ENCODE assay signal across 28 cellular contexts in the genomic region with DNA sequence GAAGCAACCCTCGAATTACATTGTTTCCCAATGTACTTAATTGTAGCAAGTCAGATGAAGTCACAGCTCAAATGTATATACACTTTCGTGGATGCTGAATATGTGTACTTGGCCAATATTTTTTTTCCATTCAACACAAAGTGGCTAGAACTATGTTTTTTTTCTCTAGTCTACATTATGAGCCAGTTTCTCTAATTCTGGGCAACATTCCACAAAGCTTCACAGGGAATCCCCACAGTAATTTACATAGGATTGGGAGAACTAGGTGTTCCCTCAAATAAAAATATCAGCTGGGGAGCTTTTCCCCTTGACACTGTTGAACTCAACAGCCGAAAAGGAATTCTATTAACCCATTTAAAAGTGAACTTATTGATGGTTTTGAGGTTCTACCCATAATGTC.
"Had no signal": no experiment of that assay in that cellular context is flagged by ENCODE, and none has a peak within 500 bp of the region (broad histone marks: within the 10 kb centered on the region; RNA-seq: fewer than 3 reads in every experiment).

No MANE protein-coding gene starts in this region.

- H3K27ac ChIP-seq: neural progenitor cell, ovary, parathyroid adenoma, psoas muscle, right lobe of liver, sigmoid colon, thoracic aorta, thyroid gland, transverse colon, upper lobe of right lung, uterus had no signal

- H3K36me3 Mint-ChIP-seq: natural killer cell; neural progenitor cell; stimulated activated effector memory CD8-positive, alpha-beta T cell treated with anti-CD3 and anti-CD28 coated beads, Interleukin-12 subunit alpha, Interleukin-12 subunit beta, amount 100 ng/mL, for 72 hours; stimulated activated naive B cell treated with anti-CD40 and anti-IgM and Interleukin-4, amounts not matched to agents 10 μg/mL and 1 μg/mL and 100 μg/mL, for 72 hours; type B pancreatic cell had no signal

- H3K4me1 ChIP-seq: parathyroid adenoma, psoas muscle, right lobe of liver, sigmoid colon, thyroid gland, uterus had no signal

- ATAC-seq: natural killer cell; psoas muscle; right cardiac atrium; stimulated activated effector memory CD8-positive, alpha-beta T cell treated with anti-CD3 and anti-CD28 coated beads, Interleukin-12 subunit alpha, Interleukin-12 subunit beta, amount 100 ng/mL, for 72 hours; stimulated activated naive B cell treated with anti-CD40 and anti-IgM and Interleukin-4, amounts not matched to agents 10 μg/mL and 1 μg/mL and 100 μg/mL, for 72 hours; upper lobe of right lung had no signal

- H3K27me3 ChIP-seq: neural progenitor cell, ovary, right lobe of liver, sigmoid colon, stomach, thyroid gland, transverse colon, upper lobe of right lung, uterus had no signal

- H3K4me3 Mint-ChIP-seq: natural killer cell; nephron; neural progenitor cell; stimulated activated effector memory CD8-positive, alpha-beta T cell treated with anti-CD3 and anti-CD28 coated beads, Interleukin-12 subunit alpha, Interleukin-12 subunit beta, amount 100 ng/mL, for 72 hours; stimulated activated naive B cell treated with anti-CD40 and anti-IgM and Interleukin-4, amounts not matched to agents 10 μg/mL and 1 μg/mL and 100 μg/mL, for 72 hours; stimulated activated naive CD8-positive, alpha-beta T cell treated with anti-CD3 and anti-CD28 coated beads, Interleukin-15, Interleukin-2, amounts not matched to agents 100 ng/mL and 50 ng/mL, for 24 hours; type B pancreatic cell had no signal

- H3K4me3 ChIP-seq: neural progenitor cell, ovary, psoas muscle, right lobe of liver, sigmoid colon, stomach, thoracic aorta, thyroid gland, transverse colon, upper lobe of right lung, uterus had no signal

- H3K9me3 ChIP-seq: ovary, psoas muscle, right lobe of liver, sigmoid colon, stomach, thoracic aorta, thyroid gland, transverse colon, upper lobe of right lung, uterus had no signal

- H3K4me1 Mint-ChIP-seq: natural killer cell; nephron; neural progenitor cell; stimulated activated effector memory CD8-positive, alpha-beta T cell treated with anti-CD3 and anti-CD28 coated beads, Interleukin-12 subunit alpha, Interleukin-12 subunit beta, amount 100 ng/mL, for 72 hours; stimulated activated naive B cell treated with anti-CD40 and anti-IgM and Interleukin-4, amounts not matched to agents 10 μg/mL and 1 μg/mL and 100 μg/mL, for 72 hours had no signal

- H3K27ac Mint-ChIP-seq: natural killer cell; nephron; neural progenitor cell; progenitor cell of endocrine pancreas; stimulated activated effector memory CD8-positive, alpha-beta T cell treated with anti-CD3 and anti-CD28 coated beads, Interleukin-12 subunit alpha, Interleukin-12 subunit beta, amount 100 ng/mL, for 72 hours; stimulated activated naive B cell treated with anti-CD40 and anti-IgM and Interleukin-4, amounts not matched to agents 10 μg/mL and 1 μg/mL and 100 μg/mL, for 72 hours; stimulated activated naive CD8-positive, alpha-beta T cell treated with anti-CD3 and anti-CD28 coated beads, Interleukin-15, Interleukin-2, amounts not matched to agents 100 ng/mL and 50 ng/mL, for 24 hours; type B pancreatic cell had no signal

- H3K36me3 ChIP-seq: neural progenitor cell, ovary, right lobe of liver, sigmoid colon, stomach, thoracic aorta, thyroid gland, transverse colon, upper lobe of right lung, uterus had no signal

- DNase-seq: natural killer cell; occipital lobe; ovary; posterior cingulate gyrus; psoas muscle; right cardiac atrium; right lobe of liver; sigmoid colon; small intestine; stimulated activated CD4-positive, alpha-beta T cell treated with anti-CD3 and anti-CD28 coated beads, Interleukin-15, amount 100 ng/mL, for 24 hours; stimulated activated CD4-positive, alpha-beta T cell treated with anti-CD3 and anti-CD28 coated beads, Interleukin-2, amount 100 ng/mL, for 24 hours; stimulated activated CD4-positive, alpha-beta T cell treated with anti-CD3 and anti-CD28 coated beads, Interleukin-2, amount 100 ng/mL, for 48 hours; stimulated activated CD4-positive, alpha-beta T cell treated with anti-CD3 and anti-CD28 coated beads, Interleukin-4, amount 100 ng/mL, for 24 hours; stimulated activated naive B cell treated with anti-CD40 and anti-IgM and Interleukin-4, amounts not matched to agents 10 μg/mL and 1 μg/mL and 100 μg/mL, for 72 hours; stimulated activated naive CD4-positive, alpha-beta T cell treated with Interleukin-2 at 50 U/mL for 16 hours; stomach; thyroid gland; transverse colon; upper lobe of right lung; uterus had no signal

- H3K27me3 Mint-ChIP-seq: progenitor cell of endocrine pancreas, type B pancreatic cell had no signal

- H3K9me3 Mint-ChIP-seq: nephron; neural progenitor cell; stimulated activated naive B cell treated with anti-CD40 and anti-IgM and Interleukin-4, amounts not matched to agents 10 μg/mL and 1 μg/mL and 100 μg/mL, for 72 hours; stimulated activated naive CD8-positive, alpha-beta T cell treated with anti-CD3 and anti-CD28 coated beads, Interleukin-15, Interleukin-2, amounts not matched to agents 100 ng/mL and 50 ng/mL, for 24 hours had no signal
